Comparison of ENCODE assay signal across 8 cellular contexts in the genomic region with DNA sequence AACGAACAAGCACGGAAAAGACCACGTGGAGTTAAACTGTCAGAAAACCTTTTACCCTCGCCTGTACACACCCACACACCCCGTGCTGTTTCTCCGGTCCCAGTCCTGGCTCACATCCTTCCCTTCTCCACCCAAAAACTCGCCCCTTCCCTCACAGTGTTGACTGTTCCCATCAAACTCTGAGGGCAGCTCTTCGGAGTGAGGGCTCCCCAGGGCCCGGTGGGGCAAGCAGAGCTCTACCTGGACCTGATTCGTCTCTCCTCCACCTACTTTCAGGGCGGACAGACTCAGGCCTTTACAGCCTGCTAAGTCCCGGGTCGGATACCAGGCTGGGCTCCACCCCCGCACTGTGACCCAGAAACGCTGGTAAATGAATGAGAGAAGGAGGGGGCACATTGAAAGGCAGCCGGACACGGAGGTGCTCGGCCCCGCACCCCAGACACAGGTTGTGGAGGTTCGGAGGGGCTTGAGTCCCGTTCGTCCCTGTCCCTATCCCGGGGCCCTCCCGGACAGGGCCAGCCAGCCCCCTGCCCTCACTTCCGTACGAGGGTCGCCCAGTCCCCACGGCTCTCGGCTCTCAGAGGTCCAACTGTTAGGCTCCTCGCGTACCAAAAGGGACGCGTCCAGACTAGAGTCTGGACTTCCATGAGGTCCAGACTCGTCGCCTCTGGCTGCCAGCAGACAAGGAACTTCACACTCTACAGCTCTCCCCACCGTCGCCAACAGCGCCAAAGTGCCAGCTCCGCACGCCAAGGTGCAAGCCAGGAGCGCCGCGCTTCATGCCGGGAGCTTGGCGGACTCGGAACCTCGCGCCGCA. TPM values are rescaled to one million over a fixed set of nuclear protein-coding genes. Genes with fewer than 3 reads are reported as not detected.
DNase-seq lines count a peak whose midpoint lies in the region; ATAC-seq and TF ChIP-seq lines count a peak whose summit lies in the region.

No MANE protein-coding gene starts in this region.

- H3K4me1 ChIP-seq in BLaER1, result no peaks in the 10 kb centered on the region
- H3K4me1 ChIP-seq in thymus (ENCODE audit: control insufficient read depth, insufficient read depth, low read length), result no peaks in the 10 kb centered on the region
- no peaks in the 10 kb centered on the region for H3K4me1 ChIP-seq in MM.1S (ENCODE audit: low read length)

- H3K27ac ChIP-seq in BLaER1, result no peak overlapping the region
- H3K27ac ChIP-seq in thymus (ENCODE audit: low read depth), result no peak overlapping the region
- no peak overlapping the region for H3K27ac ChIP-seq in MM.1S (ENCODE audit: low read length)

- H3K4me2 ChIP-seq in BLaER1 (peak overlapping the region; percentile 75), MM.1S (ENCODE audit: low read depth, low read length) (no peak overlapping the region)

- H3K36me3 Mint-ChIP-seq in HFFc6 (ENCODE audit: low read depth) (no peaks in the 10 kb centered on the region), naive B cell (no peaks in the 10 kb centered on the region)

- H3K27ac Mint-ChIP-seq in HFFc6, result no peak overlapping the region
- H3K27ac Mint-ChIP-seq in naive B cell, result peak overlapping the region in 1 of 6 donors; percentile 37

- 18% methylated on average over 49 of the region's 49 CpGs for WGBS in thymus

- peaks cover 30% of the 10 kb centered on the region for H3K27me3 ChIP-seq in BLaER1
- no peaks in the 10 kb centered on the region for H3K27me3 ChIP-seq in thymus (ENCODE audit: control insufficient read depth, insufficient read depth)
- H3K27me3 ChIP-seq in MM.1S (replicated peaks; ENCODE audit: insufficient read depth, low read length), result no peaks in the 10 kb centered on the region

- no peaks in the 10 kb centered on the region for H3K9me3 ChIP-seq in BLaER1
- no peaks in the 10 kb centered on the region for H3K9me3 ChIP-seq in thymus (ENCODE audit: control insufficient read depth)
- no peaks in the 10 kb centered on the region for H3K9me3 ChIP-seq in MM.1S (replicated peaks; ENCODE audit: insufficient read depth, low read length)

- no peaks in the 10 kb centered on the region for H3F3A ChIP-seq in MM.1S (ENCODE audit: insufficient read depth, low read length)

- H3K27me3 Mint-ChIP-seq in HFFc6 (ENCODE audit: insufficient read depth), result no peaks in the 10 kb centered on the region; the same call in 1 of the 2 replicates
- H3K27me3 Mint-ChIP-seq in naive B cell, result peaks cover 6 to 28% (median 17%) of the 10 kb centered on the region in 3 donors

- H3K36me3 ChIP-seq in BLaER1 (no peaks in the 10 kb centered on the region), thymus (ENCODE audit: control insufficient read depth, insufficient read depth) (no peaks in the 10 kb centered on the region), MM.1S (replicated peaks; ENCODE audit: insufficient read depth, low read length) (no peaks in the 10 kb centered on the region)

- H3K79me2 ChIP-seq in MM.1S (ENCODE audit: low read length), result no peaks in the 10 kb centered on the region

- H3K9ac ChIP-seq in BLaER1 (no peak overlapping the region; the same call in 1 of the 2 replicates), MM.1S (ENCODE audit: low read length) (no peak overlapping the region)

- ATAC-seq in naive B cell (ENCODE audit: low read depth in 2 of 2) (peak; percentile 79 to 80), HG02870 (IDR thresholded peaks at IDR 0.05; ENCODE audit: unreplicated experiment) (no peak)

- H4K20me1 ChIP-seq in BLaER1 (no peaks in the 10 kb centered on the region), MM.1S (ENCODE audit: insufficient read depth, low read length) (no peaks in the 10 kb centered on the region)

- H3K4me3 ChIP-seq in BLaER1, result peak overlapping the region; percentile 62
- peak overlapping the region; percentile 34 for H3K4me3 ChIP-seq in fibroblast of pulmonary artery (replicated peaks; ENCODE audit: low read depth, low read length)
- peak overlapping the region; percentile 35 for H3K4me3 ChIP-seq in thymus (ENCODE audit: low read length)
- no peak overlapping the region for H3K4me3 ChIP-seq in MM.1S (ENCODE audit: low read length)

- TF ChIP-seq CTCF in HFFc6 (IDR thresholded peaks at IDR 0.05), result no peak
- TF ChIP-seq CTCF in fibroblast of pulmonary artery (IDR thresholded peaks at IDR 0.05; ENCODE audit: low read length, missing control alignments), result no peak
- TF ChIP-seq CTCF in MM.1S (IDR thresholded peaks at IDR 0.05; ENCODE audit: low read length), result no peak

- no peak for DNase-seq in HFFc6
- peak; percentile 69 for DNase-seq in activated CD8-positive, alpha-beta memory T cell treated with anti-CD3 and anti-CD28 coated beads, Interleukin-2, amount 50 U/mL, for 48 hours
- peak; percentile 31 for DNase-seq in fibroblast of pulmonary artery (ENCODE audit: low read depth)
- peak; percentile 28 for DNase-seq in naive B cell
- no peak for DNase-seq in MM.1S

- H3K9me2 ChIP-seq in MM.1S (replicated peaks; ENCODE audit: insufficient read depth, low read length), result no peaks in the 10 kb centered on the region

- H3K4me3 Mint-ChIP-seq in HFFc6, result peak overlapping the region; percentile 71
- H3K4me3 Mint-ChIP-seq in naive B cell, result peak overlapping the region; percentile 78 to 93 (median 88)

- H3K9me3 Mint-ChIP-seq in HFFc6, result peaks cover 5% of the 10 kb centered on the region; the same call in 1 of the 2 replicates
- no peaks in the 10 kb centered on the region for H3K9me3 Mint-ChIP-seq in naive B cell

- H3K4me1 Mint-ChIP-seq in HFFc6 (ENCODE audit: low read depth) (peaks cover 27% of the 10 kb centered on the region), naive B cell (peaks cover 10% of the 10 kb centered on the region in 3 donors)

- no peak overlapping the region for H2AFZ ChIP-seq in MM.1S (ENCODE audit: low read length)

RNA-seq across cellular contexts. Expression of gene ASL, which starts 31.7 kb away (rescaled TPM):
- 10 to 100 TPM; 40.5 to 47.4 (median 41.8) TPM for total RNA-seq in HFFc6 (2021; fragmentation: NEBNext Ultra II Directional; extraction: Animal tissue kit (Norgen Biotek cat#: 25700))
- polyA plus RNA-seq in naive B cell (ENCODE audit: low read depth in 6 of 6) (10 to 100 TPM; 12.0 to 25.6 (median 14.3) TPM), thymus (24.6 TPM)

Comparison
In these comparisons a context has a peak if more than half of its experiments do, and no peak if none do; other contexts are left out.
1. DNase-seq: peak in activated CD8-positive, alpha-beta memory T cell treated with anti-CD3 and anti-CD28 coated beads, Interleukin-2, amount 50 U/mL, for 48 hours (single experiment), fibroblast of pulmonary artery (single experiment) and naive B cell (single experiment); none in HFFc6 (single experiment) and MM.1S (single experiment).